Comparison of ENCODE assay signal across 14 cellular contexts in the genomic region with DNA sequence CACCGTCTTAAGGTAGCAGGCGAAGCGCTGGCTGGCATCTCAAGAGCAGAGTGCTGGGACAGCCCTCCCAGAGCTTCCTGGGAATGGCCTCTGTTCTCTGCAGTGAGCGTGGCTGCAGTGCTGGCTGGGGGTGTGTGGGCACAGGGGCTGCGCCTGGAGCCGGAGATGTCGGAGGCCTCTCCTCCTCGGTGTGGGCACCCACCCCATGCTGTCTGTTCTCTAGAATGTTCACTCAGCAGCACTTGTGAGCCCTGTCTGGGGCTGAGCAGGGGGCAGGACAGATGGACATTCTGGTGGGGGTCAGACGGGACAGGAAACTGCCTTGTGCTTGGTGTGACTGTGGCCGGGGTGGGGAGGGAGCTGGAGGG. TPM values are rescaled to one million over a fixed set of nuclear protein-coding genes. Genes with fewer than 3 reads are reported as not detected.
A peak's percentile ranks its signal among the peaks of the same experiment; 100 is the strongest.
DNase-seq lines count a peak whose midpoint lies in the region; TF ChIP-seq lines count a peak whose summit lies in the region.
"Had no signal": no experiment of that assay in that cellular context is flagged by ENCODE, and none has a peak within 500 bp of the region (broad histone marks: within the 10 kb centered on the region; RNA-seq: fewer than 3 reads in every experiment).

No MANE protein-coding gene starts in this region.

- POLR2A ChIA-PET in CD8-positive, alpha-beta memory T cell (lab: Charles Lee): no interaction called here

- no peaks in the 10 kb centered on the region for H3K9me3 ChIP-seq in CD8-positive, alpha-beta memory T cell (ENCODE audit: low read length)

- no peak overlapping the region for H3K4me3 ChIP-seq in CD8-positive, alpha-beta memory T cell (ENCODE audit: low read length)

- H3K4me3 Mint-ChIP-seq in CD8-positive, alpha-beta memory T cell: peak overlapping the region in 1 of 7 donors; percentile 8
- H3K4me3 Mint-ChIP-seq in chondrocyte (ENCODE audit: unreplicated experiment) (no peak overlapping the region), nephron (peak overlapping the region in 1 of 3 experiments; percentile 68)

- CTCF ChIA-PET in CD8-positive, alpha-beta memory T cell (lab: Charles Lee): no interaction called here

- H3K27ac Mint-ChIP-seq in CD8-positive, alpha-beta memory T cell: peak overlapping the region in 6 of 8 donors; percentile 29 to 88 (median 80)
- H3K27ac Mint-ChIP-seq in chondrocyte (ENCODE audit: unreplicated experiment) (peak overlapping the region; percentile 59), nephron (peak overlapping the region; percentile 91 to 98 (median 98))

- H3K9me3 Mint-ChIP-seq in CD8-positive, alpha-beta memory T cell: no peaks in the 10 kb centered on the region
- no peaks in the 10 kb centered on the region for H3K9me3 Mint-ChIP-seq in chondrocyte (ENCODE audit: low read depth)
- no peaks in the 10 kb centered on the region for H3K9me3 Mint-ChIP-seq in nephron
- H3K9me3 Mint-ChIP-seq: activated T-helper 2 cell treated with anti-CD3 and anti-CD28 coated beads, Interferon-gamma antibody, Interleukin-2, Interleukin-4, amounts not matched to agents 10 μg/mL and 5 μg/mL and 100 μg/mL, durations not matched to agents 14 hours and 24 hours and 36 hours had no signal

- H3K4me1 Mint-ChIP-seq in CD8-positive, alpha-beta memory T cell: peaks cover 36 to 67% (median 36%) of the 10 kb centered on the region in 3 donors
- peaks cover 28% of the 10 kb centered on the region for H3K4me1 Mint-ChIP-seq in chondrocyte (ENCODE audit: low read depth)
- peaks cover 37% of the 10 kb centered on the region for H3K4me1 Mint-ChIP-seq in nephron

- H3K27me3 ChIP-seq in CD8-positive, alpha-beta memory T cell (ENCODE audit: insufficient read depth, low read length, poor library complexity, severe bottlenecking): no peaks in the 10 kb centered on the region
- H3K27me3 ChIP-seq: brain microvascular endothelial cell had no signal

- H3K36me3 Mint-ChIP-seq in CD8-positive, alpha-beta memory T cell: peaks cover 0 to 13% (median 0%) of the 10 kb centered on the region in 3 donors
- H3K36me3 Mint-ChIP-seq in chondrocyte (ENCODE audit: low read depth) (no peaks in the 10 kb centered on the region), nephron (ENCODE audit: low read depth) (no peaks in the 10 kb centered on the region)

- H3K27ac ChIP-seq in 22Rv1: peak overlapping the region; percentile 72
- H3K27ac ChIP-seq in CD8-positive, alpha-beta memory T cell (ENCODE audit: low read depth, low read length): no peak overlapping the region
- H3K27ac ChIP-seq: brain microvascular endothelial cell had no signal

- no peaks in the 10 kb centered on the region for H3K36me3 ChIP-seq in CD8-positive, alpha-beta memory T cell (ENCODE audit: insufficient read depth, low read length)

- TF ChIP-seq CTCF in 22Rv1 (IDR thresholded peaks at IDR 0.05) (no peak), chondrocyte (IDR thresholded peaks at IDR 0.05) (no peak), nephron (IDR thresholded peaks at IDR 0.05; ENCODE audit: unreplicated experiment in 3 of 3) (no peak)

- no peak for DNase-seq in CD8-positive, alpha-beta memory T cell
- no peak for DNase-seq in chondrocyte (ENCODE audit: low spot score)
- no peak for DNase-seq in dedifferentiated amniotic fluid mesenchymal stem cell (ENCODE audit: extremely low spot score)
- DNase-seq in NCI-H82 (lab: John Stamatoyannopoulos, UW): no peak
- DNase-seq in NCI-H524 (lab: John Stamatoyannopoulos, UW): no peak
- DNase-seq in SHP77 (lab: John Stamatoyannopoulos, UW): no peak
- DNase-seq: activated CD4-positive, alpha-beta T cell treated with anti-CD3 and anti-CD28 coated beads for 48 hours; brain microvascular endothelial cell; GOT3; MM.1S; stimulated activated CD8-positive, alpha-beta memory T cell treated with anti-CD3 and anti-CD28 coated beads, Interleukin-4, amount 100 ng/mL, for 48 hours had no signal

- peaks cover 0 to 1% of the 10 kb centered on the region in 2 donors for H3K27me3 Mint-ChIP-seq in CD8-positive, alpha-beta memory T cell
- H3K27me3 Mint-ChIP-seq in chondrocyte (ENCODE audit: low read depth): no peaks in the 10 kb centered on the region
- H3K27me3 Mint-ChIP-seq in nephron (ENCODE audit: low read depth): no peaks in the 10 kb centered on the region

- peaks cover 51% of the 10 kb centered on the region for H3K4me1 ChIP-seq in CD8-positive, alpha-beta memory T cell (ENCODE audit: insufficient read depth, low read length)

RNA-seq across cellular contexts. Expression of gene FBRSL1, which starts 15.9 kb away (rescaled TPM):
- total RNA-seq in CD8-positive, alpha-beta memory T cell: 10 to 100 TPM; 58.1 to 62.1 TPM
- 1.4 TPM for polyA plus RNA-seq in CD8-positive, alpha-beta memory T cell
- total RNA-seq in chondrocyte: 35.3 to 41.6 TPM (median 41.1 TPM) in 3 replicates
